Comparison of ENCODE assay signal across 9 cellular contexts in genomic region chr4:169024762-169025161, GRCh38. TPM values are rescaled to one million over a fixed set of nuclear protein-coding genes. Genes with fewer than 3 reads are reported as not detected.
DNase-seq lines count a peak whose midpoint lies in the region; ATAC-seq, FAIRE-seq and TF ChIP-seq lines count a peak whose summit lies in the region.
"Had no signal": no experiment of that assay in that cellular context is flagged by ENCODE, and none has a peak within 500 bp of the region (broad histone marks: within the 10 kb centered on the region; RNA-seq: fewer than 3 reads in every experiment).

No MANE protein-coding gene starts in this region.

- DNase-seq in D721Med (ENCODE audit: insufficient read length, low spot score), result no peak
- DNase-seq in PC-9, result peak; percentile 12 to 41
- DNase-seq in fibroblast of peridontal ligament (ENCODE audit: extremely low read depth), result peak; percentile 72
- peak; percentile 73 for DNase-seq in pons (ENCODE audit: low spot score)
- DNase-seq in activated T-helper 2 cell treated with anti-CD3 and anti-CD28 coated beads, Interferon-gamma antibody, Interleukin-2, Interleukin-4, amounts not matched to agents 10 μg/mL and 5 μg/mL and 100 μg/mL, durations not matched to agents 14 hours and 24 hours and 36 hours (ENCODE audit: low spot score), result no peak
- no peak for DNase-seq in coronary artery (ENCODE audit: low spot score)

- no peaks in the 10 kb centered on the region for H3K36me3 ChIP-seq in PC-9 (ENCODE audit: low read depth)

- TF ChIP-seq CTCF in D721Med (IDR thresholded peaks at IDR 0.05; ENCODE audit: insufficient read depth, missing control alignments), result peak; percentile 76
- TF ChIP-seq CTCF in PC-9 (conservative IDR thresholded peaks at IDR 0.05), result peak; percentile 68
- TF ChIP-seq CTCF in coronary artery (IDR thresholded peaks at IDR 0.05), result no peak

- H4K20me1 ChIP-seq in PC-9 (ENCODE audit: insufficient read depth), result no peaks in the 10 kb centered on the region

- no peak overlapping the region for H3K27ac Mint-ChIP-seq in activated T-helper 2 cell treated with anti-CD3 and anti-CD28 coated beads, Interferon-gamma antibody, Interleukin-2, Interleukin-4, amounts not matched to agents 10 μg/mL and 5 μg/mL and 100 μg/mL, durations not matched to agents 14 hours and 24 hours and 36 hours
- H3K27ac Mint-ChIP-seq: T-helper 1 cell treated with Interleukin-12 subunit alpha and Interleukin-12 subunit beta and Interleukin-4 antibody, amounts not matched to agents 30 μg/mL and 1 μg/mL, for 36 hours had no signal

- H3K4me1 Mint-ChIP-seq in activated T-helper 2 cell treated with anti-CD3 and anti-CD28 coated beads, Interferon-gamma antibody, Interleukin-2, Interleukin-4, amounts not matched to agents 10 μg/mL and 5 μg/mL and 100 μg/mL, durations not matched to agents 14 hours and 24 hours and 36 hours (ENCODE audit: low read depth), result no peaks in the 10 kb centered on the region

- 0 out of 2 replicates have a peak, but pooled peaks cover 6% of the 10 kb centered on the region for H3K4me1 ChIP-seq in PC-9 (replicated peaks; ENCODE audit: insufficient read depth)

- H3F3A ChIP-seq in PC-9 (ENCODE audit: insufficient read depth, low read depth), result no peaks in the 10 kb centered on the region

- H3K27me3 Mint-ChIP-seq in activated T-helper 2 cell treated with anti-CD3 and anti-CD28 coated beads, Interferon-gamma antibody, Interleukin-2, Interleukin-4, amounts not matched to agents 10 μg/mL and 5 μg/mL and 100 μg/mL, durations not matched to agents 14 hours and 24 hours and 36 hours (ENCODE audit: low read depth), result peaks cover 11% of the 10 kb centered on the region

- peak; percentile 92 for FAIRE-seq in D721Med (lab: Jason Lieb, UNC)

- intact Hi-C loops in PC-9 (cut with micrococcal nuclease; ENCODE audit: unreplicated experiment), result loop anchor here (1.0 to 5.0 kb wide), 3 partner anchors 46 to 462 kb away; no protein-coding TSS in a partner anchor
- intact Hi-C loops in activated T-helper 2 cell treated with anti-CD3 and anti-CD28 coated beads, Interferon-gamma antibody, Interleukin-2, Interleukin-4, amounts not matched to agents 10 μg/mL and 5 μg/mL and 100 μg/mL, durations not matched to agents 14 hours and 24 hours and 36 hours (cut with micrococcal nuclease), result loop anchor here (5.0 kb wide), 1 partner anchor 463 kb away; no protein-coding TSS in a partner anchor

- no peaks in the 10 kb centered on the region for H3K36me3 Mint-ChIP-seq in activated T-helper 2 cell treated with anti-CD3 and anti-CD28 coated beads, Interferon-gamma antibody, Interleukin-2, Interleukin-4, amounts not matched to agents 10 μg/mL and 5 μg/mL and 100 μg/mL, durations not matched to agents 14 hours and 24 hours and 36 hours (ENCODE audit: low read depth)

- ATAC-seq in GM19324 (IDR thresholded peaks at IDR 0.05; ENCODE audit: low FRiP score, unreplicated experiment) (peak; percentile 66), HG03196 (IDR thresholded peaks at IDR 0.05; ENCODE audit: unreplicated experiment) (peak; percentile 65)

- H3K9me2 ChIP-seq in PC-9 (ENCODE audit: insufficient read depth), result no peaks in the 10 kb centered on the region

- no TSS peak for BruUV-seq in PC-9 (replicated peaks; lab: Mats Ljungman, UMichigan)

- no peaks in the 10 kb centered on the region for H3K9me3 Mint-ChIP-seq in activated T-helper 2 cell treated with anti-CD3 and anti-CD28 coated beads, Interferon-gamma antibody, Interleukin-2, Interleukin-4, amounts not matched to agents 10 μg/mL and 5 μg/mL and 100 μg/mL, durations not matched to agents 14 hours and 24 hours and 36 hours
- H3K9me3 Mint-ChIP-seq: T-helper 1 cell treated with Interleukin-12 subunit alpha and Interleukin-12 subunit beta and Interleukin-4 antibody, amounts not matched to agents 30 μg/mL and 1 μg/mL, for 36 hours had no signal

- CTCF ChIA-PET in PC-9 (lab: Charles Lee), result interaction anchor here (0.6 to 1.1 kb wide), 3 partner anchors 24 to 246 kb away, joined by 3 to 6 read pairs (median 5); no protein-coding TSS in a partner anchor

- no peak overlapping the region for H2AFZ ChIP-seq in PC-9

- POLR2A ChIA-PET in PC-9 (lab: Charles Lee; ENCODE audit: unreplicated experiment), result interaction anchor here (0.6 kb wide), 1 partner anchor 339 kb away, joined by 4 read pairs; no protein-coding TSS in a partner anchor

- H3K4me3 Mint-ChIP-seq in activated T-helper 2 cell treated with anti-CD3 and anti-CD28 coated beads, Interferon-gamma antibody, Interleukin-2, Interleukin-4, amounts not matched to agents 10 μg/mL and 5 μg/mL and 100 μg/mL, durations not matched to agents 14 hours and 24 hours and 36 hours (ENCODE audit: low read depth), result no peak overlapping the region
- H3K4me3 Mint-ChIP-seq: T-helper 1 cell treated with Interleukin-12 subunit alpha and Interleukin-12 subunit beta and Interleukin-4 antibody, amounts not matched to agents 30 μg/mL and 1 μg/mL, for 36 hours had no signal

- no peak overlapping the region for H3K4me2 ChIP-seq in PC-9

- H3K79me2 ChIP-seq in PC-9 (ENCODE audit: low read depth), result no peaks in the 10 kb centered on the region

- H3K27ac ChIP-seq in PC-9 (no peak overlapping the region), coronary artery (no peak overlapping the region)

- no peaks in the 10 kb centered on the region for H3K9me3 ChIP-seq in PC-9 (ENCODE audit: insufficient read depth, low read depth)

- no peaks in the 10 kb centered on the region for H3K27me3 ChIP-seq in PC-9 (ENCODE audit: insufficient read depth, low read depth)

- H3K4me3 ChIP-seq in PC-9 (no peak overlapping the region), coronary artery (no peak overlapping the region)

RNA-seq across cellular contexts. Expression of gene CBR4, which starts 14.7 kb away (rescaled TPM):
- total RNA-seq in PC-9 (2021), result 28.9 and 35.7 TPM in 2 replicates
- 17.8 and 21.6 TPM in 2 replicates for total RNA-seq in activated T-helper 2 cell treated with anti-CD3 and anti-CD28 coated beads, Interferon-gamma antibody, Interleukin-2, Interleukin-4, amounts not matched to agents 10 μg/mL and 5 μg/mL and 100 μg/mL, durations not matched to agents 14 hours and 24 hours and 36 hours

Comparison
In these comparisons a context has a peak if more than half of its experiments do, and no peak if none do; other contexts are left out.
1. DNase-seq: peak in PC-9 (2 of 2), fibroblast of peridontal ligament (single experiment) and pons (single experiment); none in D721Med (single experiment), activated T-helper 2 cell treated with anti-CD3 and anti-CD28 coated beads, Interferon-gamma antibody, Interleukin-2, Interleukin-4, amounts not matched to agents 10 μg/mL and 5 μg/mL and 100 μg/mL, durations not matched to agents 14 hours and 24 hours and 36 hours (single experiment) and coronary artery (single experiment).